ENCODE assay signal across 24 cellular contexts in the genomic region with DNA sequence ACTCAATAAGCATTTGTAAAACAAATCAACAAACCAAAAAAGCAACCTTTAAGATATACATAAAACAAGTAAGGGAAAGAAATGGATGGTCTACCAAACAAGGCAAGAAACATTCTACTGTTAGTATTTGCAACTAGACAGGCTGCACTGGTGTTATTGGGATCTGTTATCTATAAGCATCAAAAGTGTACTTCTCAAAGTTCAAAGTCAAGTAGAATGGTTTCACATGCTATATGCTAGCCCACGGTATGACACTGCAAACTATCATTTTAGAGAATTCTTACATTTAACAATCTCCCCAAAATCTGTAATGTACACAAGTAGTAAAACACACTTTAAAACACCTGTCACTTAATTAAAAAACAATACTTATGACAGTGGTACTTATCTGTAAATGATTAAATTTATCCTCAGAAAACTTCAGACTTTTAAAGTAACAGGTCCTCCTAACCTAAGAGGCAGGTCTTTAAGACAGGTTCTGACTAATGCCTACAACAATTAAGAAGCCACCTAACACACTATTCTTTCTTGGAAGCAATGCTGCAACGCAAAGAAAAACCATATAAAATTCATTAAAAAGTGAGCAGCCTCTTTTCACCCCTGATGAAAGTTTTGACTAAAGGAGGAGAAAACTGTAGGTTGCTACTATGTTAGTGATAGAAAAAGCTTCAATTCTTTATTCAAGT.
"Had no signal": no experiment of that assay in that cellular context is flagged by ENCODE, and none has a peak within 500 bp of the region (broad histone marks: within the 10 kb centered on the region; RNA-seq: fewer than 3 reads in every experiment).

No MANE protein-coding gene starts in this region.

- H3K4me3 Mint-ChIP-seq: activated B cell treated with CpG ODN at 0.5 μM for 24 hours; endodermal cell; stimulated activated naive CD8-positive, alpha-beta T cell treated with anti-CD3 and anti-CD28 coated beads, Interleukin-15, Interleukin-2, amounts not matched to agents 100 ng/mL and 50 ng/mL, for 24 hours; T-cell had no signal

- H3K4me3 ChIP-seq: esophagus squamous epithelium, gastrocnemius medialis, left lung, lung, tibial artery had no signal

- H3K27me3 Mint-ChIP-seq: naive thymus-derived CD4-positive, alpha-beta T cell; progenitor cell of endocrine pancreas; stimulated activated naive CD8-positive, alpha-beta T cell treated with anti-CD3 and anti-CD28 coated beads, Interleukin-15, Interleukin-2, amounts not matched to agents 100 ng/mL and 50 ng/mL, for 24 hours; T-cell had no signal

- H3K9me3 ChIP-seq: esophagus squamous epithelium, gastrocnemius medialis, left lung, tibial artery had no signal

- H3K27ac ChIP-seq: esophagus squamous epithelium, gastrocnemius medialis, left lung, tibial artery had no signal

- H3K27me3 ChIP-seq: esophagus squamous epithelium, gastrocnemius medialis, left lung, tibial artery had no signal

- H3K9me3 Mint-ChIP-seq: endodermal cell; stimulated activated naive CD8-positive, alpha-beta T cell treated with anti-CD3 and anti-CD28 coated beads, Interleukin-15, Interleukin-2, amounts not matched to agents 100 ng/mL and 50 ng/mL, for 24 hours had no signal

- DNase-seq: activated B cell treated with CpG ODN at 0.5 μM for 24 hours; activated CD4-positive, alpha-beta T cell treated with anti-CD3 and anti-CD28 coated beads for 4 hours; activated CD8-positive, alpha-beta memory T cell treated with anti-CD3 and anti-CD28 coated beads for 24 hours; activated CD8-positive, alpha-beta memory T cell treated with anti-CD3 and anti-CD28 coated beads, Interleukin-2, amount 50 U/mL, for 4 hours; amniotic stem cell; cortex of kidney; endodermal cell; esophagus squamous epithelium; gastrocnemius medialis; hippocampal formation; kidney glomerular epithelial cell; left lung; naive thymus-derived CD4-positive, alpha-beta T cell; stimulated activated CD4-positive, alpha-beta T cell treated with anti-CD3 and anti-CD28 coated beads, Interleukin-12 subunit alpha, Interleukin-12 subunit beta, amount 100 ng/mL, for 4 hours; stimulated activated CD4-positive, alpha-beta T cell treated with anti-CD3 and anti-CD28 coated beads, Interleukin-4, amount 100 ng/mL, for 4 hours; substantia nigra; T-cell; T-helper 9 cell; tibial artery had no signal

- ATAC-seq: activated naive CD4-positive, alpha-beta T cell treated with anti-CD3 and anti-CD28 coated beads, Interleukin-2, amount 50 U/mL, for 72 hours; gastrocnemius medialis; left lung; naive thymus-derived CD4-positive, alpha-beta T cell; SK-N-SH treated with all-trans-retinoic acid at 6 μM for 48 hours; T-cell had no signal

- H3K27ac Mint-ChIP-seq: activated B cell treated with CpG ODN at 0.5 μM for 24 hours; activated naive CD4-positive, alpha-beta T cell treated with anti-CD3 and anti-CD28 coated beads, Interleukin-2, amount 50 U/mL, for 72 hours; stimulated activated naive CD8-positive, alpha-beta T cell treated with anti-CD3 and anti-CD28 coated beads, Interleukin-15, Interleukin-2, amounts not matched to agents 100 ng/mL and 50 ng/mL, for 24 hours had no signal
